In the genomic region with DNA sequence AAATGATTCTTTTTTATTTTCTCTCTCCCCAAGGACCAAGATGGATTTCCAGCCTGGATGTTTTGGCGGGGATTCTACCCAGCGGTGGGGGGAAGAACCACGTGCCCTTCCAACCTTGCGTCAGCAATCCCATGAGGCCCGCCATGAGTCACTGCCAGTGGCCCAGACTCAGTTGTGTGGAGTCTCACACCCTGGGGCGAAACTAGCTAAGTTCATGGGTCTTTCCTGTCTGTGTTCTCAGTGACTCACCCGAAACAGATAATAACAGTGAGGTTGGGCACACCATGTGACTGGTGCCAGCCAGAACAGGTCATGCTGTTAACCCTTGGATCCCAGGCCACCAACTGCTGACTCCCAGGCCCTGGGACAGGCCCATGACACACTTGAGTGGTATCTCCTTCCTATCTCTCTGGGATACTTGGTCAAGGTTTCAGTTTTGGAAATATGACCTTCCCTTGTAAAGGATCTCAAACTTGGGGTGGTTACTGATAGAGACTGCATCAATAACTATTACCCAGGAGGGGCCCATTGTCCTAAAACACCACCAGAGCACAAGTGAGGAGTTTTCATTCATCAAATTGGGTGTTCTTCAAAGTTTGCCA, we compare ENCODE assay signal across 8 cellular contexts.
DNase-seq lines count a peak whose midpoint lies in the region; ATAC-seq and TF ChIP-seq lines count a peak whose summit lies in the region.

No MANE protein-coding gene starts in this region.

- H3K27ac ChIP-seq in prostate gland (no peak overlapping the region), OCI-LY7 (ENCODE audit: low read depth, low read length, poor library complexity, severe bottlenecking) (no peak overlapping the region)

- TF ChIP-seq CTCF in choroid plexus epithelial cell (conservative IDR thresholded peaks at IDR 0.05; ENCODE audit: low read depth, low read length) (no peak), prostate gland (IDR thresholded peaks at IDR 0.05) (no peak), OCI-LY7 (conservative IDR thresholded peaks at IDR 0.05; ENCODE audit: low read length) (no peak)

- DNase-seq in NOMO-1 treated with DMSO at 0.1 percent for 48 hours (lab: John Stamatoyannopoulos, UW; ENCODE audit: unreplicated experiment) (peak; percentile 29), NOMO-1 (lab: John Stamatoyannopoulos, UW; ENCODE audit: unreplicated experiment in 2 of 2) (no peak), choroid plexus epithelial cell (ENCODE audit: low read depth) (peak; percentile 89), pulmonary artery endothelial cell (ENCODE audit: low read depth, low spot score) (peak; percentile 47), prostate gland (ENCODE audit: low spot score) (no peak), OCI-LY7 (ENCODE audit: low spot score) (no peak)
- DNase-seq in activated CD4-positive, alpha-beta T cell treated with anti-CD3 and anti-CD28 coated beads for 24 hours (ENCODE audit: low read depth in 2 of 2) = peak; percentile 55 to 62

- H3K9me2 ChIP-seq in OCI-LY7 (ENCODE audit: insufficient read depth, low read length) = no peaks in the 10 kb centered on the region

- H3K4me2 ChIP-seq in OCI-LY7 (ENCODE audit: low read length) = no peak overlapping the region

- peak; percentile 90 for ATAC-seq in HG03354 (IDR thresholded peaks at IDR 0.05; ENCODE audit: poor library complexity, severe bottlenecking, unreplicated experiment)

- TF ChIP-seq POLR2A in prostate gland (IDR thresholded peaks at IDR 0.05) = no peak

- CTCF ChIA-PET in OCI-LY7 (lab: Charles Lee; ENCODE audit: unreplicated experiment) = no interaction called here

- H3K36me3 ChIP-seq in prostate gland = no peaks in the 10 kb centered on the region
- H3K36me3 ChIP-seq in OCI-LY7 (ENCODE audit: insufficient read depth, low read length) = no peaks in the 10 kb centered on the region

- intact Hi-C loops in prostate gland (cut with DNase I) (no loop called here), OCI-LY7 (cut with micrococcal nuclease; ENCODE audit: unreplicated experiment) (no loop called here)

- no peaks in the 10 kb centered on the region for H4K20me1 ChIP-seq in OCI-LY7 (ENCODE audit: insufficient read depth, low read length)

- WGBS in prostate gland = 76% methylated on average over 7 of the region's 7 CpGs

- no TSS peak for BruUV-seq in OCI-LY7 (replicated peaks; lab: Mats Ljungman, UMichigan)

- no peaks in the 10 kb centered on the region for H3K27me3 ChIP-seq in prostate gland (replicated peaks; ENCODE audit: insufficient read depth)

- POLR2A ChIA-PET in OCI-LY7 (lab: Charles Lee) = no interaction called here

- no peaks in the 10 kb centered on the region for H3K79me2 ChIP-seq in OCI-LY7 (ENCODE audit: insufficient read depth, low read depth, low read length)

- H3K4me1 ChIP-seq in prostate gland (replicated peaks) = no peaks in the 10 kb centered on the region
- no peaks in the 10 kb centered on the region for H3K4me1 ChIP-seq in OCI-LY7 (ENCODE audit: insufficient read depth, low read length, poor library complexity, severe bottlenecking)

- H3K9me3 ChIP-seq in prostate gland (no peaks in the 10 kb centered on the region), OCI-LY7 (ENCODE audit: low read length) (no peaks in the 10 kb centered on the region)

- H3K4me3 ChIP-seq in choroid plexus epithelial cell (ENCODE audit: low read depth, low read length) (no peak overlapping the region), prostate gland (no peak overlapping the region), OCI-LY7 (ENCODE audit: low read depth, low read length, poor library complexity, severe bottlenecking) (no peak overlapping the region)

- no peak overlapping the region for H2AFZ ChIP-seq in OCI-LY7 (ENCODE audit: low read length)

Comparison
In these comparisons a context has a peak if more than half of its experiments do, and no peak if none do; other contexts are left out.
1. DNase-seq: peak in NOMO-1 treated with DMSO at 0.1 percent for 48 hours (single experiment), activated CD4-positive, alpha-beta T cell treated with anti-CD3 and anti-CD28 coated beads for 24 hours (2 of 2), choroid plexus epithelial cell (single experiment) and pulmonary artery endothelial cell (single experiment); none in NOMO-1 (0 of 2), prostate gland (single experiment) and OCI-LY7 (single experiment).